In genomic region chr9:95317893-95318211, GRCh38 we compare ENCODE assay signal across 8 cellular contexts. TPM values are rescaled to one million over a fixed set of nuclear protein-coding genes. Genes with fewer than 3 reads are reported as not detected.
DNase-seq lines count a peak whose midpoint lies in the region; ATAC-seq and TF ChIP-seq lines count a peak whose summit lies in the region.

No MANE protein-coding gene starts in this region.

- H3K27me3 Mint-ChIP-seq in dendritic cell treated with granulocyte-macrophage colony-stimulating factor and Interleukin-4, amounts not matched to agents 40 ng/mL and 50 ng/mL, for 4 days = peaks cover 20% of the 10 kb centered on the region
- peaks cover 0 to 20% of the 10 kb centered on the region in 2 donors for H3K27me3 Mint-ChIP-seq in natural killer cell (ENCODE audit: low read depth in 2 of 2)

- H3K36me3 ChIP-seq in BE2C (no peaks in the 10 kb centered on the region), MG63 (no peaks in the 10 kb centered on the region)

- no peaks in the 10 kb centered on the region for H3K9me3 Mint-ChIP-seq in dendritic cell treated with granulocyte-macrophage colony-stimulating factor and Interleukin-4, amounts not matched to agents 40 ng/mL and 50 ng/mL, for 4 days
- H3K9me3 Mint-ChIP-seq in natural killer cell = no peaks in the 10 kb centered on the region

- peak overlapping the region; percentile 95 for H3K27ac Mint-ChIP-seq in dendritic cell treated with granulocyte-macrophage colony-stimulating factor and Interleukin-4, amounts not matched to agents 40 ng/mL and 50 ng/mL, for 4 days
- peak overlapping the region; percentile 82 to 89 for H3K27ac Mint-ChIP-seq in natural killer cell

- H3K4me1 Mint-ChIP-seq in dendritic cell treated with granulocyte-macrophage colony-stimulating factor and Interleukin-4, amounts not matched to agents 40 ng/mL and 50 ng/mL, for 4 days (ENCODE audit: low read depth) = peaks cover 15% of the 10 kb centered on the region
- peaks cover 7 to 18% of the 10 kb centered on the region in 2 donors for H3K4me1 Mint-ChIP-seq in natural killer cell

- no peaks in the 10 kb centered on the region for H3K27me3 ChIP-seq in BE2C
- H3K27me3 ChIP-seq in MG63 = no peaks in the 10 kb centered on the region

- no peaks in the 10 kb centered on the region for H3K9me3 ChIP-seq in BE2C
- no peaks in the 10 kb centered on the region for H3K9me3 ChIP-seq in MG63

- no peak for ATAC-seq in natural killer cell
- no peak for ATAC-seq in GM18868 (IDR thresholded peaks at IDR 0.05; ENCODE audit: unreplicated experiment)

- TF ChIP-seq CTCF in BE2C (IDR thresholded peaks at IDR 0.05; ENCODE audit: low read depth, low read length) (no peak), natural killer cell (IDR thresholded peaks at IDR 0.05) (no peak)

- H3K36me3 Mint-ChIP-seq in dendritic cell treated with granulocyte-macrophage colony-stimulating factor and Interleukin-4, amounts not matched to agents 40 ng/mL and 50 ng/mL, for 4 days (ENCODE audit: low read depth) = peaks cover 7% of the 10 kb centered on the region
- no peaks in the 10 kb centered on the region for H3K36me3 Mint-ChIP-seq in natural killer cell

- H3K4me3 Mint-ChIP-seq in dendritic cell treated with granulocyte-macrophage colony-stimulating factor and Interleukin-4, amounts not matched to agents 40 ng/mL and 50 ng/mL, for 4 days = peak overlapping the region; percentile 92
- H3K4me3 Mint-ChIP-seq in natural killer cell = peak overlapping the region; percentile 92

- no peaks in the 10 kb centered on the region for H3K4me1 ChIP-seq in BE2C

- intact Hi-C loops in dendritic cell treated with granulocyte-macrophage colony-stimulating factor and Interleukin-4, amounts not matched to agents 40 ng/mL and 50 ng/mL, for 4 days (cut with micrococcal nuclease) = loop anchor here (2.0 to 10.0 kb wide), 2 partner anchors 557 to 591 kb away; partner anchors contain the start of genes AOPEP and ERCC6L2
- intact Hi-C loops in natural killer cell (cut with micrococcal nuclease) = loop anchor here (5.0 kb wide), 1 partner anchor 194 kb away; no protein-coding TSS in a partner anchor

- DNase-seq in BE2C = no peak
- DNase-seq in MG63 = no peak
- no peak for DNase-seq in natural killer cell
- DNase-seq in NK-92 (lab: John Stamatoyannopoulos, UW; ENCODE audit: unreplicated experiment) = no peak
- DNase-seq in NCI-H526 (lab: John Stamatoyannopoulos, UW) = no peak
- DNase-seq in NCI-H82 treated with DMSO at 0.1 percent for 48 hours (lab: John Stamatoyannopoulos, UW; ENCODE audit: unreplicated experiment) = no peak

- peak overlapping the region; percentile 79 for H3K4me3 ChIP-seq in BE2C (ENCODE audit: low read depth, low read length)
- H3K4me3 ChIP-seq in MG63 = peak overlapping the region; percentile 96

RNA-seq across cellular contexts. Expression of gene FANCC, which starts 0.3 kb away (rescaled TPM):
- 10.3 TPM for polyA plus RNA-seq in BE2C (2012; ENCODE audit: insufficient read depth, insufficient read length, low read depth)
- total RNA-seq in MG63 (2014; rRNA removed; shearing (Covaris generic); ENCODE audit: low replicate concordance) = 10.7 and 22.2 TPM in 2 replicates
- total RNA-seq in natural killer cell = 10 to 100 TPM in 2 of 3 donors, 1 to 10 TPM in 1; 9.9 to 18.9 (median 12.8) TPM
